Comparison of ENCODE assay signal across 9 cellular contexts in the genomic region with DNA sequence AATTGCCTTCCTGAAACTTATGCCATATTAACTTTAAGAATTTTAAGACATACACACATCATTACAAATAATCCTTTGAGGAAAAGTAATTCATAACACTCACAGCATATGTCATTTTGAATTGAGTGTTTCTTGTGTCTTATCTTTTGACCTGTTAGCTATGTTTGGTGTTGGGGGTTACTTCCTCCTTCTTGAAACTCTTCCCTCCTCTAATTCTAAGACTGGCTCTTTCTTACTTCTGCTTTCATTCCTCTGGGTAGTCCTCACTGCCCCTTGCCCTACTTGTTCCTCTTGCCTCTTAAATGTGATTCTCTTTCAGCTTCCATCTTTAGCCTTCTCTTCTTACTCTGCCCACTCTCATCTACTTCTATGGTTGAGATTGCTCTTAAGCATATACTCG. TPM values are rescaled to one million over a fixed set of nuclear protein-coding genes. Genes with fewer than 3 reads are reported as not detected.
DNase-seq lines count a peak whose midpoint lies in the region; ATAC-seq and TF ChIP-seq lines count a peak whose summit lies in the region.
"Had no signal": no experiment of that assay in that cellular context is flagged by ENCODE, and none has a peak within 500 bp of the region (broad histone marks: within the 10 kb centered on the region; RNA-seq: fewer than 3 reads in every experiment).

No MANE protein-coding gene starts in this region.

- H2BK20ac ChIP-seq in H9 (ENCODE audit: low read depth, low read length, poor library complexity, severe bottlenecking) = no peak overlapping the region

- H3K79me2 ChIP-seq in H9 (ENCODE audit: insufficient read depth, low read length) = no peaks in the 10 kb centered on the region

- H3K36me3 Mint-ChIP-seq in natural killer cell (no peaks in the 10 kb centered on the region), H9 (ENCODE audit: insufficient read depth in 1 of 3, low read depth in 3 of 3) (peaks cover 0 to 4% (median 2%) of the 10 kb centered on the region in 3 experiments; a peak in 4 of 7 replicates), type B pancreatic cell (no peaks in the 10 kb centered on the region)
- no peaks in the 10 kb centered on the region for H3K36me3 Mint-ChIP-seq in natural killer cell treated with Interleukin-12 subunit alpha and Interleukin-12 subunit beta and Interleukin-15 and Interleukin-18, amount 100 ng/mL, for 72 hours
- no peaks in the 10 kb centered on the region for H3K36me3 Mint-ChIP-seq in T-helper 2 cell treated with Interferon-gamma antibody and Interleukin-4, amounts not matched to agents 5 μg/mL and 100 μg/mL, for 36 hours (ENCODE audit: low read depth)

- H3K4ac ChIP-seq in H9 (ENCODE audit: low read depth, low read length) = no peak overlapping the region

- no peak overlapping the region for H3K4me2 ChIP-seq in H9 (ENCODE audit: insufficient read depth, insufficient read length, low read length)

- peaks cover 0 to 3% of the 10 kb centered on the region in 2 donors for H3K27me3 Mint-ChIP-seq in natural killer cell (ENCODE audit: low read depth in 2 of 2)
- H3K27me3 Mint-ChIP-seq in natural killer cell treated with Interleukin-12 subunit alpha and Interleukin-12 subunit beta and Interleukin-15 and Interleukin-18, amount 100 ng/mL, for 72 hours = peaks cover 6% of the 10 kb centered on the region in 2 donors
- H3K27me3 Mint-ChIP-seq in H9 (ENCODE audit: low read depth) = peaks cover 2% of the 10 kb centered on the region; the same call in 1 of the 2 replicates
- peaks cover 6% of the 10 kb centered on the region for H3K27me3 Mint-ChIP-seq in T-helper 2 cell treated with Interferon-gamma antibody and Interleukin-4, amounts not matched to agents 5 μg/mL and 100 μg/mL, for 36 hours (ENCODE audit: low read depth)
- H3K27me3 Mint-ChIP-seq in type B pancreatic cell = no peaks in the 10 kb centered on the region

- ATAC-seq in natural killer cell (peak in 2 of 3 donors; percentile 33 to 52), HG02938 (IDR thresholded peaks at IDR 0.05; ENCODE audit: unreplicated experiment) (peak; percentile 99)
- no peak for ATAC-seq in natural killer cell treated with Interleukin-12 subunit alpha and Interleukin-12 subunit beta and Interleukin-15 and Interleukin-18, amount 100 ng/mL, for 72 hours

- H2BK15ac ChIP-seq in H9 (ENCODE audit: low read depth, low read length) = no peak overlapping the region

- no peaks in the 10 kb centered on the region for H3K9me3 ChIP-seq in H9 (ENCODE audit: control insufficient read depth, low read depth, low read length)

- H3K79me1 ChIP-seq in H9 (ENCODE audit: insufficient read depth, low read depth, low read length, poor library complexity, severe bottlenecking) = no peaks in the 10 kb centered on the region

- no peak overlapping the region for H4K8ac ChIP-seq in H9 (replicated peaks; ENCODE audit: insufficient read length, low read depth, low read length)

- no peaks in the 10 kb centered on the region for H3K4me1 ChIP-seq in H9 (ENCODE audit: insufficient read depth, low read length)

- H3K23ac ChIP-seq in H9 (ENCODE audit: insufficient read length, low read depth, low read length) = no peak overlapping the region

- H3K27ac ChIP-seq in H9 (ENCODE audit: insufficient read length, low read depth, low read length) = no peak overlapping the region

- no peak overlapping the region for H3K18ac ChIP-seq in H9 (ENCODE audit: insufficient read length, low read depth, low read length)

- H2BK120ac ChIP-seq in H9 (ENCODE audit: low read depth, low read length, poor library complexity, severe bottlenecking) = no peak overlapping the region

- H3K27ac Mint-ChIP-seq in natural killer cell (no peak overlapping the region), H9 (no peak overlapping the region), type B pancreatic cell (no peak overlapping the region)
- H3K27ac Mint-ChIP-seq in natural killer cell treated with Interleukin-12 subunit alpha and Interleukin-12 subunit beta and Interleukin-15 and Interleukin-18, amount 100 ng/mL, for 72 hours = no peak overlapping the region
- no peak overlapping the region for H3K27ac Mint-ChIP-seq in T-helper 2 cell treated with Interferon-gamma antibody and Interleukin-4, amounts not matched to agents 5 μg/mL and 100 μg/mL, for 36 hours

- no peak overlapping the region for H3T11ph ChIP-seq in H9 (ENCODE audit: low read length)

- DNase-seq in natural killer cell (no peak), NAMALWA (ENCODE audit: low spot score) (peak; percentile 69), H9 (no peak), posterior vena cava (ENCODE audit: low spot score) (no peak), type B pancreatic cell (ENCODE audit: extremely low spot score, unreplicated experiment) (no peak)
- no peak for DNase-seq in natural killer cell treated with Interleukin-12 subunit alpha and Interleukin-12 subunit beta and Interleukin-15 and Interleukin-18, amount 100 ng/mL, for 72 hours (ENCODE audit: low spot score)
- no peak for DNase-seq in T-helper 2 cell treated with Interferon-gamma antibody and Interleukin-4, amounts not matched to agents 5 μg/mL and 100 μg/mL, for 36 hours (ENCODE audit: low spot score)
- DNase-seq: NCI-H524 treated with DMSO at 0.1 percent for 48 hours had no signal

- no peaks in the 10 kb centered on the region for H3K27me3 ChIP-seq in H9 (ENCODE audit: insufficient read depth, low read length)

- no peak overlapping the region for H2AK5ac ChIP-seq in H9 (ENCODE audit: insufficient read length, low read length)

- no peak overlapping the region for H3K9ac ChIP-seq in H9 (ENCODE audit: extremely low read depth, insufficient read length, low read length)

- TF ChIP-seq CTCF in natural killer cell (IDR thresholded peaks at IDR 0.05) (no peak), H9 (conservative IDR thresholded peaks at IDR 0.05) (no peak), type B pancreatic cell (conservative IDR thresholded peaks at IDR 0.05) (no peak)

- no peak overlapping the region for H2AFZ ChIP-seq in H9 (ENCODE audit: low read length)

- intact Hi-C loops in natural killer cell (cut with micrococcal nuclease) (no loop called here), posterior vena cava (cut with DNase I) (no loop called here)

- H3K4me3 Mint-ChIP-seq in natural killer cell (no peak overlapping the region), H9 (no peak overlapping the region), type B pancreatic cell (no peak overlapping the region)
- H3K4me3 Mint-ChIP-seq in natural killer cell treated with Interleukin-12 subunit alpha and Interleukin-12 subunit beta and Interleukin-15 and Interleukin-18, amount 100 ng/mL, for 72 hours = no peak overlapping the region
- no peak overlapping the region for H3K4me3 Mint-ChIP-seq in T-helper 2 cell treated with Interferon-gamma antibody and Interleukin-4, amounts not matched to agents 5 μg/mL and 100 μg/mL, for 36 hours

- no peak overlapping the region for H2BK12ac ChIP-seq in H9 (ENCODE audit: insufficient read length, low read depth, low read length)

- no peak overlapping the region for H3K14ac ChIP-seq in H9 (ENCODE audit: insufficient read depth, low read length)

- no peak overlapping the region for H4K5ac ChIP-seq in H9 (ENCODE audit: insufficient read length, low read depth, low read length)

- H3K23me2 ChIP-seq in H9 (ENCODE audit: insufficient read length, low read depth, low read length, poor library complexity, severe bottlenecking) = no peaks in the 10 kb centered on the region

- no CpG with 5 or more reads among the region's 1 CpG for WGBS in H9 (ENCODE audit: extremely low coverage, insufficient read length, low lambda C conversion rate)

- H4K91ac ChIP-seq in H9 (ENCODE audit: insufficient read length, low read depth, low read length) = no peak overlapping the region

- H3K4me1 Mint-ChIP-seq in natural killer cell (peaks cover 0 to 5% of the 10 kb centered on the region in 2 donors), H9 (no peaks in the 10 kb centered on the region), type B pancreatic cell (ENCODE audit: unreplicated experiment) (peaks cover 4% of the 10 kb centered on the region)
- H3K4me1 Mint-ChIP-seq in natural killer cell treated with Interleukin-12 subunit alpha and Interleukin-12 subunit beta and Interleukin-15 and Interleukin-18, amount 100 ng/mL, for 72 hours (ENCODE audit: low read depth in 2 of 2) = peaks cover 0 to 6% of the 10 kb centered on the region in 2 donors
- H3K4me1 Mint-ChIP-seq in T-helper 2 cell treated with Interferon-gamma antibody and Interleukin-4, amounts not matched to agents 5 μg/mL and 100 μg/mL, for 36 hours (ENCODE audit: low read depth) = no peaks in the 10 kb centered on the region

- no peak overlapping the region for H3K56ac ChIP-seq in H9 (ENCODE audit: insufficient read length, low read depth, low read length)

- no peaks in the 10 kb centered on the region for H4K20me1 ChIP-seq in H9 (ENCODE audit: control insufficient read depth, insufficient read depth, insufficient read length)

- no peak overlapping the region for H2BK5ac ChIP-seq in H9 (ENCODE audit: insufficient read length, low read length)

- H3K9me3 Mint-ChIP-seq in natural killer cell (no peaks in the 10 kb centered on the region), H9 (peaks cover 0 to 3% of the 10 kb centered on the region in 2 experiments; a peak in 1 of 5 replicates), type B pancreatic cell (no peaks in the 10 kb centered on the region)
- peaks cover 4% of the 10 kb centered on the region for H3K9me3 Mint-ChIP-seq in natural killer cell treated with Interleukin-12 subunit alpha and Interleukin-12 subunit beta and Interleukin-15 and Interleukin-18, amount 100 ng/mL, for 72 hours
- peaks cover 4% of the 10 kb centered on the region for H3K9me3 Mint-ChIP-seq in T-helper 2 cell treated with Interferon-gamma antibody and Interleukin-4, amounts not matched to agents 5 μg/mL and 100 μg/mL, for 36 hours

RNA-seq across cellular contexts. Expression of gene PIP4K2A, which starts 28.3 kb away (rescaled TPM):
- total RNA-seq in natural killer cell = 100 to 1,000 TPM; 311 to 423 (median 405) TPM
- total RNA-seq in natural killer cell treated with Interleukin-12 subunit alpha and Interleukin-12 subunit beta and Interleukin-15 and Interleukin-18, amount 100 ng/mL, for 72 hours = 100 to 1,000 TPM; 149 to 152 TPM
- 33.3 and 33.6 TPM in 2 replicates for total RNA-seq in H9 (2021)
- 10 to 100 TPM; 64.6 to 77.6 TPM for total RNA-seq in posterior vena cava
- 15.7 and 26.3 TPM in 2 replicates for total RNA-seq in type B pancreatic cell (ENCODE audit: low replicate concordance)

Comparison
In these comparisons a context has a peak if more than half of its experiments do, and no peak if none do; other contexts are left out.
1. ATAC-seq: peak in natural killer cell (2 of 3) and HG02938 (single experiment); none in natural killer cell treated with Interleukin-12 subunit alpha and Interleukin-12 subunit beta and Interleukin-15 and Interleukin-18, amount 100 ng/mL, for 72 hours (0 of 2).